In the genomic region with DNA sequence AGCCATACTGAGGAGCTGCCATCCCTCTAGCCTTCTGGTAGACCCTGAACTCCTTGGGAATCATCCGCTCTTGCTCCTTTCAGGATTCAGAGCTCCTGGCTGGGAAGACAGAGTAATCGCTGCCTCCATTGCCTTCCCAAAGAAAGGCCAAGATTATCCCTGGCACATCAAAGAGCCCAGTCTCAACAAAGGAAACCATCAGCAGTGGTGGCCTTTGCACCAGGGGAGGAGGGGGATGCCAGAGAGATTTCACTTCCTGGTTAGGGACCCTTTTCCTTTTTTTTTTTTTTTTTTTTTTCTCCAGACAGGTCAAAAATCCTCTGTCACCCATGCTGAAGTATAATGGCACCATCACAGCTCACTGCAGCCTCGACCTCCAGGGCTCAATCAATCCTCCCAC, we compare ENCODE assay signal across 23 cellular contexts.
"Had no signal": no experiment of that assay in that cellular context is flagged by ENCODE, and none has a peak within 500 bp of the region (broad histone marks: within the 10 kb centered on the region; RNA-seq: fewer than 3 reads in every experiment).

No MANE protein-coding gene starts in this region.

- H3K27ac ChIP-seq: gastroesophageal sphincter, hepatocyte, prostate gland, right atrium auricular region, skin epidermis, suprapubic skin, transverse colon, vagina had no signal

- H2AFZ ChIP-seq: hepatocyte had no signal

- DNase-seq: dorsolateral prefrontal cortex; effector CD4-positive, alpha-beta T cell; foreskin fibroblast; heart left ventricle; kidney; natural killer cell; stimulated activated CD4-positive, alpha-beta T cell treated with anti-CD3 and anti-CD28 coated beads, Interleukin-12 subunit alpha, Interleukin-12 subunit beta, amount 100 ng/mL, for 4 hours; stimulated activated CD4-positive, alpha-beta T cell treated with anti-CD3 and anti-CD28 coated beads, Interleukin-1b, Interleukin-23, amount 100 ng/mL, for 48 hours; stimulated activated CD4-positive, alpha-beta T cell treated with anti-CD3 and anti-CD28 coated beads, Interleukin-4, amount 100 ng/mL, for 1 hour; stimulated activated CD8-positive, alpha-beta memory T cell treated with anti-CD3 and anti-CD28 coated beads, Interleukin-4, amount 100 ng/mL, for 48 hours; stimulated activated naive CD4-positive, alpha-beta T cell; stimulated activated naive CD8-positive, alpha-beta T cell treated with anti-CD3 and anti-CD28 coated beads, Interleukin-15, amount 100 ng/mL, for 72 hours; transverse colon had no signal

- H3K4me2 ChIP-seq: hepatocyte had no signal

- H3K4me3 ChIP-seq: dorsolateral prefrontal cortex, gastroesophageal sphincter, heart left ventricle, hepatocyte, lung, prostate gland, right atrium auricular region, skin epidermis, suprapubic skin, transverse colon, vagina had no signal

- H3K27me3 ChIP-seq: dorsolateral prefrontal cortex, gastroesophageal sphincter, heart left ventricle, hepatocyte, right atrium auricular region, suprapubic skin, transverse colon, vagina had no signal

- H3K79me2 ChIP-seq: hepatocyte had no signal

- H3K36me3 ChIP-seq: gastroesophageal sphincter, heart left ventricle, prostate gland, right atrium auricular region, suprapubic skin, transverse colon, vagina had no signal

- ATAC-seq: esophagus mucosa; gastroesophageal sphincter; left lobe of liver; natural killer cell; stimulated activated naive CD8-positive, alpha-beta T cell treated with anti-CD3 and anti-CD28 coated beads, Interleukin-15, amount 100 ng/mL, for 72 hours had no signal

- H3K9me3 ChIP-seq: gastroesophageal sphincter, heart left ventricle, prostate gland, right atrium auricular region, suprapubic skin, transverse colon, vagina had no signal
